ENCODE assay signal across 33 cellular contexts in genomic region chrX:31225819-31226218, GRCh38.
DNase-seq lines count a peak whose midpoint lies in the region; ATAC-seq and TF ChIP-seq lines count a peak whose summit lies in the region.
"Had no signal": no experiment of that assay in that cellular context is flagged by ENCODE, and none has a peak within 500 bp of the region (broad histone marks: within the 10 kb centered on the region; RNA-seq: fewer than 3 reads in every experiment).

No MANE protein-coding gene starts in this region.

- ATAC-seq in activated T-helper 17 cell treated with anti-CD3 and anti-CD28 coated beads, Interleukin-2, amount 50 U/mL, for 72 hours (replicated peaks), result peak; percentile 65
- no peak for ATAC-seq in GM19023 (IDR thresholded peaks at IDR 0.05; ENCODE audit: unreplicated experiment)
- ATAC-seq: A549; CD8-positive, alpha-beta T cell had no signal

- H3K36me3 ChIP-seq in OCI-LY3 (replicated peaks; ENCODE audit: low read depth, low read length) (peaks cover 34% of the 10 kb centered on the region), SU-DHL-6 (ENCODE audit: low read length) (no peaks in the 10 kb centered on the region; the same call in 1 of the 2 replicates), GM23248 (ENCODE audit: low read depth) (no peaks in the 10 kb centered on the region)
- H3K36me3 ChIP-seq: BE2C had no signal

- H3K4me2 ChIP-seq in OCI-LY3 (ENCODE audit: low read length) (peak overlapping the region; percentile 47), SU-DHL-6 (ENCODE audit: low read depth, low read length, poor library complexity, severe bottlenecking) (no peak overlapping the region), GM23248 (ENCODE audit: unreplicated experiment) (no peak overlapping the region)
- H3K4me2 ChIP-seq: A549; BLaER1; BLaER1 treated with 17β-estradiol and CSF1 and Interleukin-3, amounts not matched to agents 10 nM and 100 nM had no signal

- H3K4me1 ChIP-seq in OCI-LY3 (ENCODE audit: low read length) (peaks cover 63% of the 10 kb centered on the region), GM23248 (ENCODE audit: insufficient read depth) (peaks cover 36% of the 10 kb centered on the region)
- H3K4me1 ChIP-seq: A549, BE2C had no signal

- no peaks in the 10 kb centered on the region for H3K27me3 Mint-ChIP-seq in activated T-helper 17 cell treated with anti-CD3 and anti-CD28 coated beads, Interleukin-2, amount 50 U/mL, for 72 hours
- H3K27me3 Mint-ChIP-seq: B cell; CD4-positive, alpha-beta memory T cell; CD4-positive, alpha-beta T cell; CD4-positive, CD25-positive, alpha-beta regulatory T cell had no signal

- H3F3A ChIP-seq in SU-DHL-6 (ENCODE audit: insufficient read depth), result peaks cover 14% of the 10 kb centered on the region
- peaks cover 19% of the 10 kb centered on the region; the same call in 1 of the 2 replicates for H3F3A ChIP-seq in GM23248 (ENCODE audit: insufficient read depth)

- TF ChIP-seq CTCF in OCI-LY3 (IDR thresholded peaks at IDR 0.05; ENCODE audit: low read depth, low read length), result no peak
- TF ChIP-seq CTCF in SU-DHL-6 (IDR thresholded peaks at IDR 0.05; ENCODE audit: insufficient read depth, low read length, poor library complexity, severe bottlenecking), result no peak

- no peak overlapping the region for H3K4me3 ChIP-seq in OCI-LY3 (ENCODE audit: low read length)
- no peak overlapping the region for H3K4me3 ChIP-seq in SU-DHL-6 (ENCODE audit: insufficient read depth, low read length, poor library complexity, severe bottlenecking)
- H3K4me3 ChIP-seq in GM23248, result no peak overlapping the region
- H3K4me3 ChIP-seq: A549; BLaER1; BLaER1 treated with 17β-estradiol and CSF1 and Interleukin-3, amounts not matched to agents 10 nM and 100 nM had no signal

- no peaks in the 10 kb centered on the region for H3K36me3 Mint-ChIP-seq in activated T-helper 17 cell treated with anti-CD3 and anti-CD28 coated beads, Interleukin-2, amount 50 U/mL, for 72 hours (ENCODE audit: low read depth)
- H3K36me3 Mint-ChIP-seq: CD14-positive monocyte; CD4-positive, alpha-beta memory T cell; CD4-positive, CD25-positive, alpha-beta regulatory T cell; CD8-positive, alpha-beta memory T cell; CD8-positive, alpha-beta T cell had no signal

- H3K79me2 ChIP-seq in OCI-LY3 (ENCODE audit: low read length), result peaks cover 73% of the 10 kb centered on the region
- H3K79me2 ChIP-seq in SU-DHL-6 (ENCODE audit: insufficient read depth, low read length), result peaks cover 50% of the 10 kb centered on the region; the same call in 1 of the 2 replicates
- H3K79me2 ChIP-seq in GM23248 (ENCODE audit: insufficient read depth), result no peaks in the 10 kb centered on the region

- H2AFZ ChIP-seq in OCI-LY3 (ENCODE audit: low read depth, low read length), result no peak overlapping the region
- H2AFZ ChIP-seq in SU-DHL-6 (ENCODE audit: low read depth, low read length, severe bottlenecking), result no peak overlapping the region
- H2AFZ ChIP-seq in GM23248, result no peak overlapping the region

- DNase-seq in GM23248 (no peak), mucosa of gallbladder (ENCODE audit: low spot score) (no peak)
- DNase-seq: 8988T; ACHN; AML-193; BE2C; C1 segment of cervical spinal cord; Caco-2; Calu3; CD4-positive, alpha-beta memory T cell; CD4-positive, alpha-beta T cell; CD4-positive, CD25-positive, alpha-beta regulatory T cell; CD8-positive, alpha-beta memory T cell; CD8-positive, alpha-beta T cell; COR-L47; DMS 273 treated with DMSO at 0.1 percent for 48 hours; DMS153; DMS53; DMS79; DMS79 treated with DMSO at 0.1 percent for 48 hours; DND-41; EL had no signal

- H3K9me3 ChIP-seq in OCI-LY3 (ENCODE audit: insufficient read depth, low read length), result no peaks in the 10 kb centered on the region
- no peaks in the 10 kb centered on the region for H3K9me3 ChIP-seq in SU-DHL-6 (ENCODE audit: insufficient read depth, low read length)
- no peaks in the 10 kb centered on the region for H3K9me3 ChIP-seq in GM23248 (ENCODE audit: low read depth)
- H3K9me3 ChIP-seq: A549, BE2C, Caco-2 had no signal

- H3K9ac ChIP-seq in OCI-LY3 (ENCODE audit: low read length) (peak overlapping the region; percentile 18; the same call in 1 of the 2 replicates), SU-DHL-6 (ENCODE audit: low read length) (no peak overlapping the region), GM23248 (no peak overlapping the region)
- H3K9ac ChIP-seq: BLaER1; BLaER1 treated with 17β-estradiol and CSF1 and Interleukin-3, amounts not matched to agents 10 nM and 100 nM had no signal

- no peak overlapping the region for H3K27ac Mint-ChIP-seq in activated T-helper 17 cell treated with anti-CD3 and anti-CD28 coated beads, Interleukin-2, amount 50 U/mL, for 72 hours
- H3K27ac Mint-ChIP-seq: CD14-positive monocyte; CD4-positive, alpha-beta memory T cell; CD4-positive, alpha-beta T cell; CD4-positive, CD25-positive, alpha-beta regulatory T cell; CD8-positive, alpha-beta memory T cell; CD8-positive, alpha-beta T cell had no signal

- peak overlapping the region; percentile 51 for H3K27ac ChIP-seq in OCI-LY3 (ENCODE audit: low read length)
- H3K27ac ChIP-seq in SU-DHL-6 (ENCODE audit: low read depth, low read length), result peak overlapping the region; percentile 64
- no peak overlapping the region for H3K27ac ChIP-seq in GM23248
- H3K27ac ChIP-seq: 22Rv1, A549, BLaER1, C4-2B had no signal

- H3K9me3 Mint-ChIP-seq in activated T-helper 17 cell treated with anti-CD3 and anti-CD28 coated beads, Interleukin-2, amount 50 U/mL, for 72 hours, result no peaks in the 10 kb centered on the region
- H3K9me3 Mint-ChIP-seq: CD4-positive, alpha-beta T cell; CD4-positive, CD25-positive, alpha-beta regulatory T cell; CD8-positive, alpha-beta T cell had no signal

- in situ Hi-C loops in GM23248 (cut with MboI), result no loop called here

- no peak overlapping the region for H3K4me3 Mint-ChIP-seq in activated T-helper 17 cell treated with anti-CD3 and anti-CD28 coated beads, Interleukin-2, amount 50 U/mL, for 72 hours
- H3K4me3 Mint-ChIP-seq: B cell; CD14-positive monocyte; CD4-positive, alpha-beta memory T cell; CD4-positive, alpha-beta T cell; CD4-positive, CD25-positive, alpha-beta regulatory T cell; CD8-positive, alpha-beta memory T cell; CD8-positive, alpha-beta T cell had no signal

- WGBS in GM23248 (ENCODE audit: low coverage in 1 of 2, low lambda C conversion rate in 2 of 2, missing lambda C conversion rate in 2 of 2), 2 experiments, result 90 to 96% methylated on average over 2 of the region's 2 CpGs

- H4K20me1 ChIP-seq in OCI-LY3 (ENCODE audit: insufficient read depth, low read length), result peaks cover 5% of the 10 kb centered on the region; the same call in 1 of the 2 replicates
- H4K20me1 ChIP-seq in SU-DHL-6 (ENCODE audit: low read depth, low read length), result no peaks in the 10 kb centered on the region
- no peaks in the 10 kb centered on the region for H4K20me1 ChIP-seq in GM23248 (ENCODE audit: insufficient read depth)
- H4K20me1 ChIP-seq: BLaER1; BLaER1 treated with 17β-estradiol and CSF1 and Interleukin-3, amounts not matched to agents 10 nM and 100 nM had no signal

- H3K4me1 Mint-ChIP-seq in activated T-helper 17 cell treated with anti-CD3 and anti-CD28 coated beads, Interleukin-2, amount 50 U/mL, for 72 hours, result no peaks in the 10 kb centered on the region
- H3K4me1 Mint-ChIP-seq: CD4-positive, alpha-beta memory T cell; CD4-positive, CD25-positive, alpha-beta regulatory T cell; CD8-positive, alpha-beta memory T cell had no signal

- no peaks in the 10 kb centered on the region for H3K9me2 ChIP-seq in SU-DHL-6 (replicated peaks; ENCODE audit: insufficient read depth, low read length)
- no peaks in the 10 kb centered on the region for H3K9me2 ChIP-seq in GM23248 (ENCODE audit: insufficient read depth)

- H3K27me3 ChIP-seq in OCI-LY3 (ENCODE audit: low read depth, low read length) (no peaks in the 10 kb centered on the region), SU-DHL-6 (ENCODE audit: low read length) (no peaks in the 10 kb centered on the region), GM23248 (replicated peaks; ENCODE audit: insufficient read depth) (no peaks in the 10 kb centered on the region)
- H3K27me3 ChIP-seq: BE2C had no signal
